10 cellular contexts compared by ENCODE assay signal in the genomic region with DNA sequence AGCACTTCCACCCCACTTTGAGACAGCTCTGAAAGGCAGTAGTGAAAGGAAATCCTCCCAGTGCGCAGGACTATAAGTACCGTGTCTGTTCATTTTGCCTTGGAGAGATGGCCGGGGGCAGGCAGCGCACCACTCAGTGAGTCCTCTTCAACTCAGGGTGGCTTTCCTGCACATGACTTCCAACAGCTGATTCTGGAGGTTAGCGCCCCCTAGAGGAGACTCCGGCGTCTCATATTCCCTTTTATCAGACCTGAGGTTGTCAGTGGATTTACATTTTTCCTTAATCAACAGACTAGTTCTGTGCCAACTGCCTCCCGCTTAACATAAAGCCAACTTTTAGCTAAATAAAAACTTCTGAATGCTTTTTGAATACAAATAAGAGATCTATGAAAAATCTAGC.
A peak's percentile ranks its signal among the peaks of the same experiment; 100 is the strongest.
DNase-seq lines count a peak whose midpoint lies in the region; ATAC-seq, FAIRE-seq and TF ChIP-seq lines count a peak whose summit lies in the region.
"Had no signal": no experiment of that assay in that cellular context is flagged by ENCODE, and none has a peak within 500 bp of the region (broad histone marks: within the 10 kb centered on the region; RNA-seq: fewer than 3 reads in every experiment).

No MANE protein-coding gene starts in this region.

- DNase-seq in COLO668 (lab: John Stamatoyannopoulos, UW; ENCODE audit: unreplicated experiment) (peak; percentile 33), GM12891 (ENCODE audit: insufficient read length, low spot score) (peak; percentile 11), RWPE2 (ENCODE audit: low spot score) (no peak), iPS DF 19.7 (ENCODE audit: low read depth, low spot score) (peak; percentile 40), suprapubic skin (ENCODE audit: low spot score in 2 of 2) (no peak), T1000 (lab: John Stamatoyannopoulos, UW) (no peak), C1 segment of cervical spinal cord (lab: John Stamatoyannopoulos, UW) (no peak)
- no peak for DNase-seq in activated naive CD4-positive, alpha-beta T cell treated with Interleukin-2 at 50 U/mL for 16 hours

- H3K27ac ChIP-seq in RWPE2 (ENCODE audit: poor library complexity, severe bottlenecking) (no peak overlapping the region), suprapubic skin (no peak overlapping the region)
- H3K27ac ChIP-seq: SK-N-MC had no signal

- peak; percentile 26 for TF ChIP-seq CTCF in RWPE2 (IDR thresholded peaks at IDR 0.05; ENCODE audit: poor library complexity, severe bottlenecking)
- TF ChIP-seq CTCF in suprapubic skin (IDR thresholded peaks at IDR 0.05), result no peak

- H3K9me3 ChIP-seq in RWPE2 (ENCODE audit: severe bottlenecking) (no peaks in the 10 kb centered on the region), suprapubic skin (no peaks in the 10 kb centered on the region)

- FAIRE-seq in GM12891 (lab: Jason Lieb, UNC), result no peak
- FAIRE-seq: islet of Langerhans had no signal

- 70% methylated on average over 7 of the region's 8 CpGs for WGBS in suprapubic skin

- ATAC-seq in RWPE2 (ENCODE audit: low read depth), result no peak

- no peak overlapping the region for H3K4me3 ChIP-seq in RWPE2 (ENCODE audit: severe bottlenecking)
- H3K4me3 ChIP-seq in suprapubic skin, result no peak overlapping the region
- H3K4me3 ChIP-seq: SK-N-MC had no signal

- no peak for TF ChIP-seq EP300 in suprapubic skin (IDR thresholded peaks at IDR 0.05)

- H3K36me3 ChIP-seq in RWPE2 (ENCODE audit: low read depth) (no peaks in the 10 kb centered on the region), suprapubic skin (no peaks in the 10 kb centered on the region)

- H3K27me3 ChIP-seq in RWPE2 (ENCODE audit: insufficient read depth, poor library complexity, severe bottlenecking), result no peaks in the 10 kb centered on the region
- no peaks in the 10 kb centered on the region for H3K27me3 ChIP-seq in suprapubic skin

- TF ChIP-seq POLR2A in GM12891 (IDR thresholded peaks at IDR 0.05; ENCODE audit: low read depth, low read length) (no peak), suprapubic skin (IDR thresholded peaks at IDR 0.05) (no peak)

- no peaks in the 10 kb centered on the region for H3K4me1 ChIP-seq in RWPE2 (ENCODE audit: insufficient read depth, poor library complexity, severe bottlenecking)
- no peaks in the 10 kb centered on the region for H3K4me1 ChIP-seq in suprapubic skin

TF ChIP-seq in GM12891, 5 proteins besides CTCF, POLR2A, EP300 and RAD21:
- no peak for TF ChIP-seq PAX5 (IDR thresholded peaks at IDR 0.05; ENCODE audit: insufficient read depth, low read length, severe bottlenecking)
- no peak for TF ChIP-seq TAF1 (IDR thresholded peaks at IDR 0.05; ENCODE audit: low read depth, low read length)
- TF ChIP-seq POU2F2 (IDR thresholded peaks at IDR 0.05; ENCODE audit: low read depth, low read length), result no peak
- no peak for TF ChIP-seq SPI1 (IDR thresholded peaks at IDR 0.05; ENCODE audit: low read depth, low read length)
- TF ChIP-seq POLR2AphosphoS5 (IDR thresholded peaks at IDR 0.05; ENCODE audit: low read depth, low read length), result no peak

Comparison
In these comparisons a context has a peak if more than half of its experiments do, and no peak if none do; other contexts are left out.
1. DNase-seq: peak in COLO668 (single experiment), GM12891 (single experiment) and iPS DF 19.7 (single experiment); none in RWPE2 (single experiment), suprapubic skin (0 of 2), T1000 (single experiment), C1 segment of cervical spinal cord (0 of 14) and activated naive CD4-positive, alpha-beta T cell treated with Interleukin-2 at 50 U/mL for 16 hours (single experiment).